Comparison of ENCODE assay signal across 8 cellular contexts in genomic region chr19:34404109-34404909, GRCh38. TPM values are rescaled to one million over a fixed set of nuclear protein-coding genes. Genes with fewer than 3 reads are reported as not detected.
DNase-seq lines count a peak whose midpoint lies in the region; ATAC-seq and TF ChIP-seq lines count a peak whose summit lies in the region.

A gene with protein sequence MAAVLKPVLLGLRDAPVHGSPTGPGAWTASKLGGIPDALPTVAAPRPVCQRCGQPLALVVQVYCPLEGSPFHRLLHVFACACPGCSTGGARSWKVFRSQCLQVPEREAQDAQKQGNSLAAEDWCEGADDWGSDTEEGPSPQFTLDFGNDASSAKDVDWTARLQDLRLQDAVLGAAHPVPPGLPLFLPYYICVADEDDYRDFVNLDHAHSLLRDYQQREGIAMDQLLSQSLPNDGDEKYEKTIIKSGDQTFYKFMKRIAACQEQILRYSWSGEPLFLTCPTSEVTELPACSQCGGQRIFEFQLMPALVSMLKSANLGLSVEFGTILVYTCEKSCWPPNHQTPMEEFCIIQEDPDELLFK (plus strand): TSS chr19:34404399. CDS start chr19:34404431, 32 bp downstream.

- POLR2A ChIA-PET in AG04450 (lab: Yijun Ruan, JAX) = no interaction called here
- POLR2A ChIA-PET in WTC11 (lab: Charles Lee) = no interaction called here

- H3K4me3 ChIP-seq in AG04450 (ENCODE audit: low read depth, low read length) = peak within 1 kb of the TSS; percentile 99
- peak within 1 kb of the TSS; percentile 95 to 96 for H3K4me3 ChIP-seq in cardiac fibroblast (replicated peaks in 1 of 2; ENCODE audit: low read depth in 2 of 2, low read length in 2 of 2)

- TF ChIP-seq CTCF in AG04450 (IDR thresholded peaks at IDR 0.05; ENCODE audit: low read depth, low read length) (no peak), WTC11 (IDR thresholded peaks at IDR 0.05) (no peak), cardiac fibroblast (IDR thresholded peaks at IDR 0.05; ENCODE audit: low read depth, low read length) (no peak)

- CTCF ChIA-PET in AG04450 (lab: Charles Lee) (interaction anchor here (0.6 kb wide), 2 partner anchors 20 to 848 kb away, joined by 5 read pairs; no protein-coding TSS in a partner anchor), WTC11 (lab: Charles Lee) (interaction anchor here (0.6 to 1.0 kb wide), 2 partner anchors 26 to 999 kb away, joined by 3 read pairs; no protein-coding TSS in a partner anchor)

- peaks cover 23% of the 10 kb centered on the region for H3K36me3 Mint-ChIP-seq in WTC11

- no peaks in the 10 kb centered on the region for H3K27me3 ChIP-seq in AG04450 (ENCODE audit: control insufficient read depth, insufficient read depth, low read length)

- peak within 1 kb of the TSS; percentile 83 for H3K4me3 Mint-ChIP-seq in WTC11

- ATAC-seq in GM18907 (IDR thresholded peaks at IDR 0.05; ENCODE audit: unreplicated experiment) (peak; percentile 85), HG03175 (IDR thresholded peaks at IDR 0.05; ENCODE audit: unreplicated experiment) (peak; percentile 79), WTC11 (peak; percentile 93)

- H3K4me1 Mint-ChIP-seq in WTC11 = no peaks in the 10 kb centered on the region

- H3K27ac Mint-ChIP-seq in WTC11 = peak within 1 kb of the TSS; percentile 76; the same call in 1 of the 2 replicates

- no peaks in the 10 kb centered on the region for H3K9me3 Mint-ChIP-seq in WTC11

- H3K27ac ChIP-seq in AG04450 (ENCODE audit: low read depth, low read length) = peak within 1 kb of the TSS; percentile 21

- peaks cover 3% of the 10 kb centered on the region; the same call in 1 of the 2 replicates for H3K9me3 ChIP-seq in AG04450 (ENCODE audit: control insufficient read depth, insufficient read depth, low read length)

- no peaks in the 10 kb centered on the region; the same call in 1 of the 2 replicates for H3K27me3 Mint-ChIP-seq in WTC11 (ENCODE audit: low read depth)

- DNase-seq in AG04450 (ENCODE audit: low read depth, low spot score) = peak; percentile 70
- DNase-seq in NCI-H226 = peak; percentile 77
- peak; percentile 96 for DNase-seq in WTC11 (ENCODE audit: low spot score)
- DNase-seq in cardiac fibroblast (ENCODE audit: low read depth in 2 of 2) = peak; percentile 88 to 90
- DNase-seq in iris pigment epithelial cell (ENCODE audit: low read depth) = peak; percentile 84
- peak; percentile 94 for DNase-seq in stimulated activated CD4-positive, alpha-beta T cell treated with anti-CD3 and anti-CD28 coated beads, Interleukin-12 subunit alpha, Interleukin-12 subunit beta, amount 100 ng/mL, for 4 hours

TF ChIP-seq in WTC11, 78 proteins besides CTCF, POLR2A, EP300 and RAD21 (continues in another document):
- TF ChIP-seq RELA (CRISPR knock-in tag; IDR thresholded peaks at IDR 0.05; ENCODE audit: borderline replicate concordance) (no peak), ATF1 (CRISPR knock-in tag; IDR thresholded peaks at IDR 0.05) (peak; percentile 82; the same call in 1 of the 2 replicates), GTF2I (CRISPR knock-in tag; conservative IDR thresholded peaks at IDR 0.05) (no peak), NFE2L1 (CRISPR knock-in tag; IDR thresholded peaks at IDR 0.05) (peak; percentile 25; the same call in 1 of the 2 replicates), SMAD4 (CRISPR knock-in tag; IDR thresholded peaks at IDR 0.05) (peak; percentile 74; the same call in 1 of the 2 replicates), ESRRA (CRISPR knock-in tag; IDR thresholded peaks at IDR 0.05; ENCODE audit: borderline replicate concordance) (peak; percentile 85; the same call in 1 of the 2 replicates), ZNF232 (CRISPR knock-in tag; IDR thresholded peaks at IDR 0.05) (peak; percentile 98), ZNF416 (CRISPR knock-in tag; IDR thresholded peaks at IDR 0.05) (no peak), ZNF138 (CRISPR knock-in tag; conservative IDR thresholded peaks at IDR 0.05) (0 out of 2 replicates have a peak, but pooled peaks have one; percentile 31), CREB1 (CRISPR knock-in tag; IDR thresholded peaks at IDR 0.05) (peak; percentile 89), ZNF263 (CRISPR knock-in tag; IDR thresholded peaks at IDR 0.05; ENCODE audit: low read depth) (peak; percentile 53; the same call in 1 of the 2 replicates), JAZF1 (CRISPR knock-in tag; IDR thresholded peaks at IDR 0.05) (no peak), CREM (CRISPR knock-in tag; IDR thresholded peaks at IDR 0.05) (peak; percentile 77), ETV6 (CRISPR knock-in tag; IDR thresholded peaks at IDR 0.05) (peak; percentile 96; the same call in 1 of the 2 replicates), ZNF512 (CRISPR knock-in tag; IDR thresholded peaks at IDR 0.05; ENCODE audit: borderline replicate concordance) (no peak), NFYB (CRISPR knock-in tag; conservative IDR thresholded peaks at IDR 0.05; ENCODE audit: low read depth) (peak; percentile 25; the same call in 1 of the 2 replicates), RORB (CRISPR knock-in tag; IDR thresholded peaks at IDR 0.05) (no peak), NR1H2 (CRISPR knock-in tag; IDR thresholded peaks at IDR 0.05) (no peak), FOXP4 (CRISPR knock-in tag; IDR thresholded peaks at IDR 0.05) (peak; percentile 97), SMAD3 (CRISPR knock-in tag; IDR thresholded peaks at IDR 0.05; ENCODE audit: borderline replicate concordance) (peak; percentile 97), USF2 (CRISPR knock-in tag; IDR thresholded peaks at IDR 0.05) (no peak; the same call in 1 of the 2 replicates), NR2C2 (CRISPR knock-in tag; IDR thresholded peaks at IDR 0.05) (no peak)
- TF ChIP-seq, protein P1, sequence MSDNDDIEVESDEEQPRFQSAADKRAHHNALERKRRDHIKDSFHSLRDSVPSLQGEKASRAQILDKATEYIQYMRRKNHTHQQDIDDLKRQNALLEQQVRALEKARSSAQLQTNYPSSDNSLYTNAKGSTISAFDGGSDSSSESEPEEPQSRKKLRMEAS (CRISPR knock-in tag; IDR thresholded peaks at IDR 0.05) = peak; percentile 99
- TF ChIP-seq, protein P2, sequence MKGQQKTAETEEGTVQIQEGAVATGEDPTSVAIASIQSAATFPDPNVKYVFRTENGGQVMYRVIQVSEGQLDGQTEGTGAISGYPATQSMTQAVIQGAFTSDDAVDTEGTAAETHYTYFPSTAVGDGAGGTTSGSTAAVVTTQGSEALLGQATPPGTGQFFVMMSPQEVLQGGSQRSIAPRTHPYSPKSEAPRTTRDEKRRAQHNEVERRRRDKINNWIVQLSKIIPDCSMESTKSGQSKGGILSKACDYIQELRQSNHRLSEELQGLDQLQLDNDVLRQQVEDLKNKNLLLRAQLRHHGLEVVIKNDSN (CRISPR knock-in tag; IDR thresholded peaks at IDR 0.05) = peak; percentile 78; the same call in 1 of the 2 replicates
- TF ChIP-seq, protein P3, sequence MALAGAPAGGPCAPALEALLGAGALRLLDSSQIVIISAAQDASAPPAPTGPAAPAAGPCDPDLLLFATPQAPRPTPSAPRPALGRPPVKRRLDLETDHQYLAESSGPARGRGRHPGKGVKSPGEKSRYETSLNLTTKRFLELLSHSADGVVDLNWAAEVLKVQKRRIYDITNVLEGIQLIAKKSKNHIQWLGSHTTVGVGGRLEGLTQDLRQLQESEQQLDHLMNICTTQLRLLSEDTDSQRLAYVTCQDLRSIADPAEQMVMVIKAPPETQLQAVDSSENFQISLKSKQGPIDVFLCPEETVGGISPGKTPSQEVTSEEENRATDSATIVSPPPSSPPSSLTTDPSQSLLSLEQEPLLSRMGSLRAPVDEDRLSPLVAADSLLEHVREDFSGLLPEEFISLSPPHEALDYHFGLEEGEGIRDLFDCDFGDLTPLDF (CRISPR knock-in tag; IDR thresholded peaks at IDR 0.05) = peak; percentile 89

RNA-seq across cellular contexts. Expression of the gene that starts here (rescaled TPM):
- polyA plus RNA-seq in AG04450 (2011; rRNA removed) = 11.3 and 14.0 TPM in 2 replicates
- polyA minus RNA-seq in AG04450 (2011; rRNA and poly(A)+ RNA removed) = 10.9 and 12.3 TPM in 2 replicates
- 38.0 to 43.4 TPM (median 41.2 TPM) in 3 replicates for total RNA-seq in WTC11 (2021)

Comparison
In these comparisons a context has a peak if more than half of its experiments do, and no peak if none do; other contexts are left out.
1. Peak in every context shown above with its lines: DNase-seq, ATAC-seq, H3K4me3 ChIP-seq and H3K27ac ChIP-seq.